Comparison of ENCODE assay signal across 1 cellular context in the genomic region with DNA sequence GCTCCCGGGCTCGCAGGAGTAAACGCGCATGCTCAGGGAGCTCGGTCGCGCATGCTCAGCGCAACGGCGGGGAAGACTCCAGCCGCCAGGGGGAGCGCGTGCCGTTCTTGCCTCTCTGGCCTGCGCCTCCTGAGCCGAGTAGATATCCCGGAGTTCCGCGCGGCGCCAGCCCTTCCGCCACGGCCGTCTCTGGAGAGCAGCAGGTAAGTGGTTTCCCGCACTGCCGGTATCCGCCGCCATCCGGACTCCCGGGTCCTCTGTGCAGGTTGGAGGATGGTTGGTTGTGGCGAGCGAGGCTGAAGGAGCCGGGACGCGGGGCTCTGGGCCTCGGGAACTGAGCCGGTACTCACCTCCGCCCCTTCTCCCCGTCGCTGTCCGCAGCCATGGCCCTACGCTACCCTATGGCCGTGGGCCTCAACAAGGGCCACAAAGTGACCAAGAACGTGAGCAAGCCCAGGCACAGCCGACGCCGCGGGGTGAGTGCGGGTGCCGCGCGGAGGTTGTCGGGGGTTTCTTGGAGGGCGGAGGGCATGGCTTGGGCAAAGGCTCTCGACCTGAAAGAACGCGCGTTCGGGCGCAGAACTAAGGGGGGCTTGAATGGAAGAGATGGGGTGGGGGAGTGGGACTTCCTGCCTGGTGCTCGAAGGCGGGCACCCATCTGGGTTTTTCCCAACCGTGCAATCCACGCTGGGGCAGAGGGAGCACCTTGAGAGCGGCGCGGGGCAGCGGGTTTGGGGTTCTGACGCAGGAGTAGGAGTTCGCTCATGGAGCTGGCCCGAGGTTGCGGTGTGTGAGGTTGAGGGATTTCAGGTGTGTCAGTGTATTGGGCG.
TF ChIP-seq lines count a peak whose summit lies in the region.

A gene (plus strand): TSS at position 171 of the 830 bp plus-strand sequence. CDS start 213 bp downstream, at position 384.

TF ChIP-seq in HepG2, 621 proteins besides CTCF, POLR2A, EP300 and RAD21 (continued from another document and continues in another):
- TF ChIP-seq HHEX (CRISPR knock-in tag; IDR thresholded peaks at IDR 0.05) (no peak), TOPORS (CRISPR knock-in tag; IDR thresholded peaks at IDR 0.05) (no peak), XRCC5 (optimal IDR thresholded peaks at IDR 0.05; ENCODE audit: low read length) (peak; percentile 95), POGZ (CRISPR knock-in tag; IDR thresholded peaks at IDR 0.05) (peak; percentile 73), ARNT (IDR thresholded peaks at IDR 0.05) (no peak), STAT5B (CRISPR knock-in tag; IDR thresholded peaks at IDR 0.05) (no peak), ERF (CRISPR knock-in tag; IDR thresholded peaks at IDR 0.05) (peak; percentile 94), TGIF2 (CRISPR knock-in tag; IDR thresholded peaks at IDR 0.05) (no peak; the same call in 1 of the 2 replicates), ZNF350 (CRISPR knock-in tag; IDR thresholded peaks at IDR 0.05; ENCODE audit: borderline replicate concordance, low read depth) (peak; percentile 94), ZNF260 (CRISPR knock-in tag; IDR thresholded peaks at IDR 0.05; ENCODE audit: borderline replicate concordance, low read depth) (no peak), BRCA1 (CRISPR knock-in tag; IDR thresholded peaks at IDR 0.05) (peak; percentile 91), ZNF563 (CRISPR knock-in tag; IDR thresholded peaks at IDR 0.05) (peak; percentile 98), ZMYM3 (CRISPR knock-in tag; IDR thresholded peaks at IDR 0.05) (peak; percentile 1; the same call in 1 of the 2 replicates), POLR2AphosphoS5 (IDR thresholded peaks at IDR 0.05; ENCODE audit: low read depth, low read length) (peak; percentile 98), ASH2L (IDR thresholded peaks at IDR 0.05; ENCODE audit: insufficient read length, low read depth, low read length) (peak; percentile 92), ZFP41 (CRISPR knock-in tag; IDR thresholded peaks at IDR 0.05; ENCODE audit: borderline replicate concordance) (no peak), ZNF253 (CRISPR knock-in tag; IDR thresholded peaks at IDR 0.05; ENCODE audit: borderline replicate concordance) (peak; percentile 55; the same call in 1 of the 2 replicates), SNAI1 (CRISPR knock-in tag; IDR thresholded peaks at IDR 0.05; ENCODE audit: borderline replicate concordance) (peak; percentile 79; the same call in 1 of the 2 replicates), FOXK2 (IDR thresholded peaks at IDR 0.05) (no peak), IRX3 (CRISPR knock-in tag; IDR thresholded peaks at IDR 0.05; ENCODE audit: borderline replicate concordance, low read depth) (0 out of 2 replicates have a peak, but pooled peaks have one; percentile 58), ZSCAN9 (CRISPR knock-in tag; IDR thresholded peaks at IDR 0.05; ENCODE audit: borderline replicate concordance) (peak; percentile 91), ZNF605 (CRISPR knock-in tag; IDR thresholded peaks at IDR 0.05) (peak; percentile 89), MED1 (CRISPR knock-in tag; IDR thresholded peaks at IDR 0.05) (peak; percentile 73), ARNTL (CRISPR knock-in tag; IDR thresholded peaks at IDR 0.05) (peak; percentile 43; the same call in 1 of the 2 replicates), TOE1 (CRISPR knock-in tag; IDR thresholded peaks at IDR 0.05) (no peak), HNRNPH1 (optimal IDR thresholded peaks at IDR 0.05; ENCODE audit: low read depth, low read length) (no peak), DNMT1 (CRISPR knock-in tag; IDR thresholded peaks at IDR 0.05) (peak; percentile 61; the same call in 1 of the 2 replicates), RFX3 (CRISPR knock-in tag; IDR thresholded peaks at IDR 0.05) (no peak), SAP130 (CRISPR knock-in tag; IDR thresholded peaks at IDR 0.05; ENCODE audit: low read depth) (peak; percentile 86), PTBP1 (IDR thresholded peaks at IDR 0.05; ENCODE audit: low read depth, low read length, poor library complexity, severe bottlenecking) (peak; percentile 51), FOXA3 (CRISPR knock-in tag; IDR thresholded peaks at IDR 0.05) (peak; percentile 42; the same call in 1 of the 2 replicates), TRIM24 (CRISPR knock-in tag; IDR thresholded peaks at IDR 0.05) (no peak), ZNF24 (IDR thresholded peaks at IDR 0.05) (no peak), RBFOX2 (IDR thresholded peaks at IDR 0.05; ENCODE audit: low read depth, low read length) (peak; percentile 100)
- TF ChIP-seq, protein P1, sequence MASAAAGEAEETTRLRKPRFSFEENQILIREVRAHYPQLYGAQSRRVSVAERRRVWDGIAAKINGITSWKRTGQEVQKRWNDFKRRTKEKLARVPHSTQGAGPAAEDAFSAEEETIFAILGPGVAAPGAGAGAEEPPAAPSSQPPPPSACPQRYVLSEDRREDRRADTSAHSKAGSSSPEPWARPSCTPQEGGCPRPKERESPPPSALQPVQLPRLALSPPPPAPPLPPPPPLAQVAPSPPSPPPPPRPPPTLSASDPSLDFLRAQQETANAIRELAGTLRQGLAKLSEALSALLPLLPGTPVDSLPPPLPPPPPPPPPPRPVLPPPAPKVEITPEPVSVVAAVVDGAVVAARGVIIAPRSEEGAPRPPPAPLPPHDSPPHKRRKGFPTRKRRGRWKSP (CRISPR knock-in tag; IDR thresholded peaks at IDR 0.05), result peak; percentile 90; the same call in 1 of the 2 replicates
- TF ChIP-seq, protein P2, sequence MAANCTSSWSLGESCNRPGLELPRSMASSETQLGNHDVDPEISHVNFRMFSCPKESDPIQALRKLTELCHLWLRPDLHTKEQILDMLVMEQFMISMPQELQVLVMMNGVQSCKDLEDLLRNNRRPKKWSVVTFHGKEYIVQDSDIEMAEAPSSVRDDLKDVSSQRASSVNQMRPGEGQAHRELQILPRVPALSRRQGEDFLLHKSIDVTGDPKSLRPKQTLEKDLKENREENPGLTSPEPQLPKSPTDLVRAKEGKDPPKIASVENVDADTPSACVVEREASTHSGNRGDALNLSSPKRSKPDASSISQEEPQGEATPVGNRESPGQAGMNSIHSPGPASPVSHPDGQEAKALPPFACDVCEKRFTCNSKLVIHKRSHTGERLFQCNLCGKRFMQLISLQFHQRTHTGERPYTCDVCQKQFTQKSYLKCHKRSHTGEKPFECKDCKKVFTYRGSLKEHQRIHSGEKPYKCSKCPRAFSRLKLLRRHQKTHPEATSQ (CRISPR knock-in tag; IDR thresholded peaks at IDR 0.05; ENCODE audit: borderline replicate concordance), result no peak; the same call in 1 of the 2 replicates
- TF ChIP-seq, protein P3, sequence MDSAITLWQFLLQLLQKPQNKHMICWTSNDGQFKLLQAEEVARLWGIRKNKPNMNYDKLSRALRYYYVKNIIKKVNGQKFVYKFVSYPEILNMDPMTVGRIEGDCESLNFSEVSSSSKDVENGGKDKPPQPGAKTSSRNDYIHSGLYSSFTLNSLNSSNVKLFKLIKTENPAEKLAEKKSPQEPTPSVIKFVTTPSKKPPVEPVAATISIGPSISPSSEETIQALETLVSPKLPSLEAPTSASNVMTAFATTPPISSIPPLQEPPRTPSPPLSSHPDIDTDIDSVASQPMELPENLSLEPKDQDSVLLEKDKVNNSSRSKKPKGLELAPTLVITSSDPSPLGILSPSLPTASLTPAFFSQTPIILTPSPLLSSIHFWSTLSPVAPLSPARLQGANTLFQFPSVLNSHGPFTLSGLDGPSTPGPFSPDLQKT (CRISPR knock-in tag; IDR thresholded peaks at IDR 0.05; ENCODE audit: borderline replicate concordance), result no peak
- TF ChIP-seq, protein P4, sequence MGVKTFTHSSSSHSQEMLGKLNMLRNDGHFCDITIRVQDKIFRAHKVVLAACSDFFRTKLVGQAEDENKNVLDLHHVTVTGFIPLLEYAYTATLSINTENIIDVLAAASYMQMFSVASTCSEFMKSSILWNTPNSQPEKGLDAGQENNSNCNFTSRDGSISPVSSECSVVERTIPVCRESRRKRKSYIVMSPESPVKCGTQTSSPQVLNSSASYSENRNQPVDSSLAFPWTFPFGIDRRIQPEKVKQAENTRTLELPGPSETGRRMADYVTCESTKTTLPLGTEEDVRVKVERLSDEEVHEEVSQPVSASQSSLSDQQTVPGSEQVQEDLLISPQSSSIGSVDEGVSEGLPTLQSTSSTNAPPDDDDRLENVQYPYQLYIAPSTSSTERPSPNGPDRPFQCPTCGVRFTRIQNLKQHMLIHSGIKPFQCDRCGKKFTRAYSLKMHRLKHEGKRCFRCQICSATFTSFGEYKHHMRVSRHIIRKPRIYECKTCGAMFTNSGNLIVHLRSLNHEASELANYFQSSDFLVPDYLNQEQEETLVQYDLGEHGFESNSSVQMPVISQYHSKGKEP (CRISPR knock-in tag; IDR thresholded peaks at IDR 0.05), result 0 out of 2 replicates have a peak, but pooled peaks have one; percentile 69
- TF ChIP-seq, protein P5, sequence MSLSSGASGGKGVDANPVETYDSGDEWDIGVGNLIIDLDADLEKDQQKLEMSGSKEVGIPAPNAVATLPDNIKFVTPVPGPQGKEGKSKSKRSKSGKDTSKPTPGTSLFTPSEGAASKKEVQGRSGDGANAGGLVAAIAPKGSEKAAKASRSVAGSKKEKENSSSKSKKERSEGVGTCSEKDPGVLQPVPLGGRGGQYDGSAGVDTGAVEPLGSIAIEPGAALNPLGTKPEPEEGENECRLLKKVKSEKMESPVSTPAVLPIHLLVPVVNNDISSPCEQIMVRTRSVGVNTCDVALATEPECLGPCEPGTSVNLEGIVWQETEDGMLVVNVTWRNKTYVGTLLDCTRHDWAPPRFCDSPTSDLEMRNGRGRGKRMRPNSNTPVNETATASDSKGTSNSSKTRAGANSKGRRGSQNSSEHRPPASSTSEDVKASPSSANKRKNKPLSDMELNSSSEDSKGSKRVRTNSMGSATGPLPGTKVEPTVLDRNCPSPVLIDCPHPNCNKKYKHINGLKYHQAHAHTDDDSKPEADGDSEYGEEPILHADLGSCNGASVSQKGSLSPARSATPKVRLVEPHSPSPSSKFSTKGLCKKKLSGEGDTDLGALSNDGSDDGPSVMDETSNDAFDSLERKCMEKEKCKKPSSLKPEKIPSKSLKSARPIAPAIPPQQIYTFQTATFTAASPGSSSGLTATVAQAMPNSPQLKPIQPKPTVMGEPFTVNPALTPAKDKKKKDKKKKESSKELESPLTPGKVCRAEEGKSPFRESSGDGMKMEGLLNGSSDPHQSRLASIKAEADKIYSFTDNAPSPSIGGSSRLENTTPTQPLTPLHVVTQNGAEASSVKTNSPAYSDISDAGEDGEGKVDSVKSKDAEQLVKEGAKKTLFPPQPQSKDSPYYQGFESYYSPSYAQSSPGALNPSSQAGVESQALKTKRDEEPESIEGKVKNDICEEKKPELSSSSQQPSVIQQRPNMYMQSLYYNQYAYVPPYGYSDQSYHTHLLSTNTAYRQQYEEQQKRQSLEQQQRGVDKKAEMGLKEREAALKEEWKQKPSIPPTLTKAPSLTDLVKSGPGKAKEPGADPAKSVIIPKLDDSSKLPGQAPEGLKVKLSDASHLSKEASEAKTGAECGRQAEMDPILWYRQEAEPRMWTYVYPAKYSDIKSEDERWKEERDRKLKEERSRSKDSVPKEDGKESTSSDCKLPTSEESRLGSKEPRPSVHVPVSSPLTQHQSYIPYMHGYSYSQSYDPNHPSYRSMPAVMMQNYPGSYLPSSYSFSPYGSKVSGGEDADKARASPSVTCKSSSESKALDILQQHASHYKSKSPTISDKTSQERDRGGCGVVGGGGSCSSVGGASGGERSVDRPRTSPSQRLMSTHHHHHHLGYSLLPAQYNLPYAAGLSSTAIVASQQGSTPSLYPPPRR (CRISPR knock-in tag; IDR thresholded peaks at IDR 0.05; ENCODE audit: borderline replicate concordance), result peak; percentile 67; the same call in 1 of the 2 replicates
- TF ChIP-seq, protein P6, sequence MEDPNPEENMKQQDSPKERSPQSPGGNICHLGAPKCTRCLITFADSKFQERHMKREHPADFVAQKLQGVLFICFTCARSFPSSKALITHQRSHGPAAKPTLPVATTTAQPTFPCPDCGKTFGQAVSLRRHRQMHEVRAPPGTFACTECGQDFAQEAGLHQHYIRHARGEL (CRISPR knock-in tag; IDR thresholded peaks at IDR 0.05), result no peak
- TF ChIP-seq, protein P7, sequence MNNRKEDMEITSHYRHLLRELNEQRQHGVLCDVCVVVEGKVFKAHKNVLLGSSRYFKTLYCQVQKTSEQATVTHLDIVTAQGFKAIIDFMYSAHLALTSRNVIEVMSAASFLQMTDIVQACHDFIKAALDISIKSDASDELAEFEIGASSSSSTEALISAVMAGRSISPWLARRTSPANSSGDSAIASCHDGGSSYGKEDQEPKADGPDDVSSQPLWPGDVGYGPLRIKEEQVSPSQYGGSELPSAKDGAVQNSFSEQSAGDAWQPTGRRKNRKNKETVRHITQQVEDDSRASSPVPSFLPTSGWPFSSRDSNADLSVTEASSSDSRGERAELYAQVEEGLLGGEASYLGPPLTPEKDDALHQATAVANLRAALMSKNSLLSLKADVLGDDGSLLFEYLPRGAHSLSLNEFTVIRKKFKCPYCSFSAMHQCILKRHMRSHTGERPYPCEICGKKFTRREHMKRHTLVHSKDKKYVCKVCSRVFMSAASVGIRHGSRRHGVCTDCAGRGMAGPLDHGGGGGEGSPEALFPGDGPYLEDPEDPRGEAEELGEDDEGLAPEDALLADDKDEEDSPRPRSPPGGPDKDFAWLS (CRISPR knock-in tag; IDR thresholded peaks at IDR 0.05; ENCODE audit: borderline replicate concordance), result no peak
- TF ChIP-seq, protein P8, sequence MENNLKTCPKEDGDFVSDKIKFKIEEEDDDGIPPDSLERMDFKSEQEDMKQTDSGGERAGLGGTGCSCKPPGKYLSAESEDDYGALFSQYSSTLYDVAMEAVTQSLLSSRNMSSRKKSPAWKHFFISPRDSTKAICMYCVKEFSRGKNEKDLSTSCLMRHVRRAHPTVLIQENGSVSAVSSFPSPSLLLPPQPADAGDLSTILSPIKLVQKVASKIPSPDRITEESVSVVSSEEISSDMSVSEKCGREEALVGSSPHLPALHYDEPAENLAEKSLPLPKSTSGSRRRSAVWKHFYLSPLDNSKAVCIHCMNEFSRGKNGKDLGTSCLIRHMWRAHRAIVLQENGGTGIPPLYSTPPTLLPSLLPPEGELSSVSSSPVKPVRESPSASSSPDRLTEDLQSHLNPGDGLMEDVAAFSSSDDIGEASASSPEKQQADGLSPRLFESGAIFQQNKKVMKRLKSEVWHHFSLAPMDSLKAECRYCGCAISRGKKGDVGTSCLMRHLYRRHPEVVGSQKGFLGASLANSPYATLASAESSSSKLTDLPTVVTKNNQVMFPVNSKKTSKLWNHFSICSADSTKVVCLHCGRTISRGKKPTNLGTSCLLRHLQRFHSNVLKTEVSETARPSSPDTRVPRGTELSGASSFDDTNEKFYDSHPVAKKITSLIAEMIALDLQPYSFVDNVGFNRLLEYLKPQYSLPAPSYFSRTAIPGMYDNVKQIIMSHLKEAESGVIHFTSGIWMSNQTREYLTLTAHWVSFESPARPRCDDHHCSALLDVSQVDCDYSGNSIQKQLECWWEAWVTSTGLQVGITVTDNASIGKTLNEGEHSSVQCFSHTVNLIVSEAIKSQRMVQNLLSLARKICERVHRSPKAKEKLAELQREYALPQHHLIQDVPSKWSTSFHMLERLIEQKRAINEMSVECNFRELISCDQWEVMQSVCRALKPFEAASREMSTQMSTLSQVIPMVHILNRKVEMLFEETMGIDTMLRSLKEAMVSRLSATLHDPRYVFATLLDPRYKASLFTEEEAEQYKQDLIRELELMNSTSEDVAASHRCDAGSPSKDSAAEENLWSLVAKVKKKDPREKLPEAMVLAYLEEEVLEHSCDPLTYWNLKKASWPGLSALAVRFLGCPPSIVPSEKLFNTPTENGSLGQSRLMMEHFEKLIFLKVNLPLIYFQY (CRISPR knock-in tag; IDR thresholded peaks at IDR 0.05; ENCODE audit: borderline replicate concordance), result peak; percentile 75
